ENCODE assay signal across 8 cellular contexts in the genomic region with DNA sequence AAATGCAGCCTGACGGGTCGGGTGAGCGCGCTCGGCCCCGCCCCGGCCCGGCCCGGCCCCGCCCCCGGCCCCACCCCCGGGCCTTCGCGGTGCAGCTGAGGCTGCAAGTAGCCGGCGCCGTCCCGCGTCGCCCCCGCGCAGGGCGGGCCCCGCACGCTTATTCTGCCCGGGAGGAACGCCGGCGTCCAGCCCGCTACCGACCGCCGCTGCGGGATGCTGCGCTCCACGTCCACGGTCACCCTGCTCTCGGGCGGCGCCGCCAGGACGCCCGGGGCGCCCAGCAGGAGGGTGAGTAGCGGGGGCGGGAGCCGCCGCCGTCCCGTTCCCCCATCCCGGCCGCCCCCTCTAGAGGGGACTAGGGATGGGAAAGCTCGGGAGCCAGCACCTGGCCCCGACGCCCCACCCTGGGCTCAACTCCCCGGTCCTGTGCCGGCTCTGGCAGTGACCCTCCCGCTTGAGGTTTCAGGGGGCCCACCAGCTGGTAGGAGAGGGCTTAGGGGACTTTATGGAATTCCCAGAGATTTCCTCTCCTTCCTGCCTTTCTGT. TPM values are rescaled to one million over a fixed set of nuclear protein-coding genes. Genes with fewer than 3 reads are reported as not detected.
A peak's percentile ranks its signal among the peaks of the same experiment; 100 is the strongest.
DNase-seq lines count a peak whose midpoint lies in the region; ATAC-seq, FAIRE-seq and TF ChIP-seq lines count a peak whose summit lies in the region.

A gene with protein sequence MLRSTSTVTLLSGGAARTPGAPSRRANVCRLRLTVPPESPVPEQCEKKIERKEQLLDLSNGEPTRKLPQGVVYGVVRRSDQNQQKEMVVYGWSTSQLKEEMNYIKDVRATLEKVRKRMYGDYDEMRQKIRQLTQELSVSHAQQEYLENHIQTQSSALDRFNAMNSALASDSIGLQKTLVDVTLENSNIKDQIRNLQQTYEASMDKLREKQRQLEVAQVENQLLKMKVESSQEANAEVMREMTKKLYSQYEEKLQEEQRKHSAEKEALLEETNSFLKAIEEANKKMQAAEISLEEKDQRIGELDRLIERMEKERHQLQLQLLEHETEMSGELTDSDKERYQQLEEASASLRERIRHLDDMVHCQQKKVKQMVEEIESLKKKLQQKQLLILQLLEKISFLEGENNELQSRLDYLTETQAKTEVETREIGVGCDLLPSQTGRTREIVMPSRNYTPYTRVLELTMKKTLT (plus strand): TSS at position 83 of the 546 bp plus-strand sequence. CDS start 131 bp downstream, at position 214.

- H3K9me3 ChIP-seq in SK-N-MC (ENCODE audit: low read depth, low read length) = no peaks in the 10 kb centered on the region
- H3K9me3 ChIP-seq in astrocyte (ENCODE audit: insufficient read depth, low read depth, low read length) = no peaks in the 10 kb centered on the region

- H3K4me2 ChIP-seq in astrocyte (ENCODE audit: low read length) = peak within 1 kb of the TSS; percentile 92

- H3K4me3 Mint-ChIP-seq in astrocyte (ENCODE audit: unreplicated experiment) = peak within 1 kb of the TSS; percentile 71

- peaks cover 2% of the 10 kb centered on the region for H3K9me3 Mint-ChIP-seq in astrocyte (ENCODE audit: unreplicated experiment)

- H3K4me1 Mint-ChIP-seq in astrocyte (ENCODE audit: low read depth, unreplicated experiment) = peaks cover 9% of the 10 kb centered on the region

- no peak within 1 kb of the TSS for H3K9ac ChIP-seq in SK-N-MC (ENCODE audit: insufficient read length)
- peak within 1 kb of the TSS; percentile 48 for H3K9ac ChIP-seq in astrocyte (ENCODE audit: low read length)

- H3K79me2 ChIP-seq in astrocyte (ENCODE audit: insufficient read depth, low read length) = no peaks in the 10 kb centered on the region

- no peak within 1 kb of the TSS for H3K27ac Mint-ChIP-seq in astrocyte (ENCODE audit: unreplicated experiment)

- H3K27ac ChIP-seq in SK-N-MC = no peak within 1 kb of the TSS
- no peak within 1 kb of the TSS for H3K27ac ChIP-seq in astrocyte (ENCODE audit: low read depth, low read length)
- peak within 1 kb of the TSS in 17 of 21 experiments; percentile 33 to 83 (median 53) for H3K27ac ChIP-seq in skin epidermis

- DNase-seq in ELR (ENCODE audit: low read depth) = peak; percentile 52
- DNase-seq in SK-N-MC (ENCODE audit: low read depth, low spot score) = no peak
- no peak for DNase-seq in astrocyte (ENCODE audit: low read depth)
- DNase-seq in DMS153 treated with DMSO at 0.1 percent for 48 hours (lab: John Stamatoyannopoulos, UW; ENCODE audit: unreplicated experiment) = no peak

- H3K4me1 ChIP-seq in astrocyte (ENCODE audit: insufficient read depth, low read length) = no peaks in the 10 kb centered on the region

- peaks cover 30% of the 10 kb centered on the region for H3K27me3 Mint-ChIP-seq in astrocyte (ENCODE audit: low read depth, unreplicated experiment)

- peak within 1 kb of the TSS; percentile 70 for H2AFZ ChIP-seq in astrocyte (ENCODE audit: low read depth, low read length)

- H3K4me3 ChIP-seq in SK-N-MC = peak within 1 kb of the TSS; percentile 69
- peak within 1 kb of the TSS; percentile 53 for H3K4me3 ChIP-seq in astrocyte (ENCODE audit: insufficient read depth, low read depth, low read length)
- H3K4me3 ChIP-seq in iPS-11a (ENCODE audit: low read depth, low read length) = peak within 1 kb of the TSS; percentile 51
- H3K4me3 ChIP-seq in skin epidermis = peak within 1 kb of the TSS; percentile 39 to 60 (median 49)

- TF ChIP-seq CTCF in astrocyte (IDR thresholded peaks at IDR 0.05; ENCODE audit: insufficient read depth, low read depth, low read length) = no peak

- no peaks in the 10 kb centered on the region for H3K36me3 ChIP-seq in SK-N-MC (ENCODE audit: insufficient read depth, low read length)
- H3K36me3 ChIP-seq in astrocyte (ENCODE audit: insufficient read depth, low read length) = no peaks in the 10 kb centered on the region

- H3K27me3 ChIP-seq in astrocyte (ENCODE audit: insufficient read depth, low read length) = peaks cover 17% of the 10 kb centered on the region

- H4K20me1 ChIP-seq in astrocyte (ENCODE audit: insufficient read depth, low read length) = no peaks in the 10 kb centered on the region

- H3K36me3 Mint-ChIP-seq in astrocyte (ENCODE audit: low read depth, unreplicated experiment) = no peaks in the 10 kb centered on the region

- no peak for FAIRE-seq in astrocyte (lab: Jason Lieb, UNC)

- ATAC-seq in GM19351 (IDR thresholded peaks at IDR 0.05; ENCODE audit: unreplicated experiment) (no peak), HG03342 (IDR thresholded peaks at IDR 0.05; ENCODE audit: unreplicated experiment) (no peak)

RNA-seq across cellular contexts. Expression of the gene that starts here (rescaled TPM):
- 0.41 TPM in 1 of 2 replicates, not detected in the other for total RNA-seq in astrocyte

Comparison
In these comparisons a context has a peak if more than half of its experiments do, and no peak if none do; other contexts are left out.
1. H3K27ac ChIP-seq: peak in skin epidermis (17 of 21); none in SK-N-MC (single experiment) and astrocyte (single experiment).
2. Peak in every context shown above with its lines, with median percentiles within 50 percentile points of each other: H3K4me3 ChIP-seq.